In the genomic region with DNA sequence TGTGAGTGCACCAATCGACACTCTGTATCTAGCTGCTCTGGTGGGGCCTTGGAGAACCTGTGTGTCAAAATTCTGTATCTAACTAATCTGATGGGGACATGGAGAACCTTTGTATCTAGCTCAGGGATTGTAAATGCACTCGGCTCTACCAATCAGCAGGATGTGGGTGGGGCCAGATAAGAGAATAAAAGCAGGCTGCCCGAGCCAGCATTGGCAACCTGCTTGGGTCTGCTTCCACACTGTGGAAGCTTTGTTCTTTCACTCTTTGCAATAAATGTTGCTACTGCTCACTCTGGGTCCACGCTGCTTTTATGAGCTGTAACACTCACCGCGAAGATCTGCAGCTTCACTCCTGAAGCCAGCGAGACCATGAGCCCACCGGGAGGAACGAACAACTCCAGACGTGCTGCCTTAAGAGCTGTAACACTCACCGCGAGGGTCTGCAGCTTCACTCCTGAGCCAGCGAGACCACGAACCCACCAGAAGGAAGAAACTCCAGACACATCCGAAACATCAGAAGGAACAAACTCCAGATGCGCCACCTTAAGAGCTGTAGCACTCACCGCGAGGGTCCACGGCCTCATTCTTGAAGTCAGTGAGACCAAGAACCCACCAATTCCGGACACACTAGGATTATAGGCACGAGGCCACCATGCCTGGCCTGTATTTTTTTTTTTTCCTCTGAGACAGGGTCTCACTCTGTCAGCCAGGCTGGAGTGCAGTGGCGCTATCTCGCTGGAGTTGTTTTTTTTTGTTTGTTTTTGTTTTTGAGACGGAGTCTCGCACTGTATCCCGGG, we compare ENCODE assay signal across 8 cellular contexts. TPM values are rescaled to one million over a fixed set of nuclear protein-coding genes. Genes with fewer than 3 reads are reported as not detected.
DNase-seq lines count a peak whose midpoint lies in the region; ATAC-seq, FAIRE-seq and TF ChIP-seq lines count a peak whose summit lies in the region.
"Not testable (repeated sequence)": the region's sequence is repeated elsewhere in the genome, so short reads cannot be mapped to it uniquely, and the experiment has no call there.

No MANE protein-coding gene starts in this region.

- not testable (repeated sequence) for H3K36me3 Mint-ChIP-seq in Caco-2 (ENCODE audit: insufficient read depth, unreplicated experiment); activated B cell treated with CpG ODN at 0.5 μM for 24 hours (ENCODE audit: low read depth); activated T-helper 1 cell treated with anti-CD3 and anti-CD28 coated beads, Interleukin-12 subunit alpha, Interleukin-12 subunit beta, Interleukin-2, Interleukin-4 antibody, amounts not matched to agents 30 ng/mL and 10 ng/mL and 1 ng/mL, durations not matched to agents 14 hours and 24 hours and 36 hours (ENCODE audit: low read depth)

- not testable (repeated sequence) for H3K9me3 ChIP-seq in Caco-2; K562 (replicated peaks; ENCODE audit: control insufficient read depth, insufficient read depth, low read depth, low read length); mucosa of descending colon; osteoblast (ENCODE audit: low read depth, low read length); transverse colon

- not testable (repeated sequence) for TF ChIP-seq CTCF in Caco-2 (IDR thresholded peaks at IDR 0.05; ENCODE audit: insufficient read depth in 1 of 2, low read depth in 1 of 2, low read length in 1 of 2, severe bottlenecking in 1 of 2, unreplicated experiment in 1 of 2); activated B cell treated with CpG ODN at 0.5 μM for 24 hours (IDR thresholded peaks at IDR 0.05); K562 (IDR thresholded peaks at IDR 0.05 in 2 of 3, conservative IDR thresholded peaks at IDR 0.05 in 1 of 3; ENCODE audit: insufficient read depth in 2 of 3, low read depth in 1 of 3, low read length in 3 of 3); mucosa of descending colon (IDR thresholded peaks at IDR 0.05); osteoblast (IDR thresholded peaks at IDR 0.05; ENCODE audit: extremely low read depth, low read depth, low read length); transverse colon (IDR thresholded peaks at IDR 0.05)

- not testable (repeated sequence) for H3K79me2 ChIP-seq in K562 (ENCODE audit: control insufficient read depth, insufficient read depth, low read length); osteoblast (ENCODE audit: insufficient read depth, low read length)

- in situ Hi-C loops in K562 (cut with MboI) (loop anchor here (10.0 kb wide), 1 partner anchor 356 kb away; no protein-coding TSS in a partner anchor), transverse colon (cut with MboI; ENCODE audit: low pct_ligation_motif_present in 1 of 4, low pct_unique_long_range_greater_than_20kb in 1 of 4, low sequenced_read_pairs in 3 of 4) (loop anchor here in 3 of 4 donors (25.0 kb wide), 2 partner anchors 138 to 363 kb away; a partner anchor contains a TSS)

- FAIRE-seq in K562 (lab: Jason Lieb, UNC) = not testable (repeated sequence)

- not testable (repeated sequence) for H3K27me3 Mint-ChIP-seq in Caco-2 (ENCODE audit: insufficient read depth, unreplicated experiment); activated B cell treated with CpG ODN at 0.5 μM for 24 hours; activated T-helper 1 cell treated with anti-CD3 and anti-CD28 coated beads, Interleukin-12 subunit alpha, Interleukin-12 subunit beta, Interleukin-2, Interleukin-4 antibody, amounts not matched to agents 30 ng/mL and 10 ng/mL and 1 ng/mL, durations not matched to agents 14 hours and 24 hours and 36 hours (ENCODE audit: insufficient read depth)

- H3K4me2 ChIP-seq in K562 (ENCODE audit: insufficient read depth, low read length); osteoblast (ENCODE audit: insufficient read depth, low read length): not testable (repeated sequence)

- not testable (repeated sequence) for H3K9me1 ChIP-seq in K562 (ENCODE audit: control insufficient read depth, insufficient read depth, low read length)

- CTCF ChIA-PET in Caco-2 (lab: Charles Lee) = interaction anchor here (0.9 kb wide), 1 partner anchor 25 kb away, joined by 3 read pairs; no protein-coding TSS in a partner anchor
- CTCF ChIA-PET in activated B cell treated with CpG ODN at 0.5 μM for 24 hours (lab: Charles Lee) = interaction anchor here (0.9 kb wide), 1 partner anchor 25 kb away, joined by 4 read pairs; no protein-coding TSS in a partner anchor
- CTCF ChIA-PET in K562 (lab: Yijun Ruan, JAX; ENCODE audit: low intra/inter-chr PET ratio) = not testable (repeated sequence)

- H3K36me3 ChIP-seq in Caco-2 (ENCODE audit: control insufficient read depth, insufficient read depth, low read length); K562 (ENCODE audit: control insufficient read depth, insufficient read depth, low read length); mucosa of descending colon (ENCODE audit: low read depth); osteoblast (ENCODE audit: insufficient read depth, low read length); transverse colon: not testable (repeated sequence)

- TF ChIP-seq RAD21 in K562 (CRISPR knock-in tag; conservative IDR thresholded peaks at IDR 0.05 in 1 of 2, IDR thresholded peaks at IDR 0.05 in 1 of 2) = not testable (repeated sequence)

- not testable (repeated sequence) for H2AFZ ChIP-seq in K562 (ENCODE audit: low read depth, low read length); osteoblast (ENCODE audit: low read length)

- not testable (repeated sequence) for TF ChIP-seq POLR2A in K562 (conservative IDR thresholded peaks at IDR 0.05); transverse colon (IDR thresholded peaks at IDR 0.05)

- not testable (repeated sequence) for ATAC-seq in activated B cell treated with CpG ODN at 0.5 μM for 24 hours (ENCODE audit: low read depth); K562; mucosa of descending colon

- 51% methylated on average over 9 of the region's 26 CpGs for WGBS in K562 (ENCODE audit: insufficient coverage, low coverage, missing lambda C conversion rate)
- 74% methylated on average over 26 of the region's 26 CpGs; no CpG with 5 or more reads in 1 of the 2 donors for WGBS in transverse colon (ENCODE audit: low coverage in 1 of 2), 2 donors

- not testable (repeated sequence) for H3K9ac ChIP-seq in K562 (ENCODE audit: insufficient read depth in 1 of 2, low read depth in 2 of 2, low read length in 2 of 2)

- not testable (repeated sequence) for H3K4me1 ChIP-seq in Caco-2; K562 (replicated peaks in 1 of 2; ENCODE audit: control insufficient read depth in 2 of 2, insufficient read depth in 2 of 2, low read length in 2 of 2); mucosa of descending colon (ENCODE audit: low read depth); osteoblast (ENCODE audit: insufficient read depth, low read length); transverse colon

- peak overlapping the region; percentile 17 for H3K4me3 ChIP-seq in Caco-2 (ENCODE audit: low read depth, low read length)
- H3K4me3 ChIP-seq in K562, mucosa of descending colon, transverse colon: not testable (repeated sequence)
- peak overlapping the region; percentile 28 for H3K4me3 ChIP-seq in osteoblast (ENCODE audit: insufficient read depth, low read length)

- not testable (repeated sequence) for H3K4me1 Mint-ChIP-seq in Caco-2 (ENCODE audit: low read depth, unreplicated experiment); activated B cell treated with CpG ODN at 0.5 μM for 24 hours; activated T-helper 1 cell treated with anti-CD3 and anti-CD28 coated beads, Interleukin-12 subunit alpha, Interleukin-12 subunit beta, Interleukin-2, Interleukin-4 antibody, amounts not matched to agents 30 ng/mL and 10 ng/mL and 1 ng/mL, durations not matched to agents 14 hours and 24 hours and 36 hours (ENCODE audit: low read depth)

- not testable (repeated sequence) for TF ChIP-seq EP300 in K562 (IDR thresholded peaks at IDR 0.05; ENCODE audit: low read length); transverse colon (IDR thresholded peaks at IDR 0.05; ENCODE audit: low read depth)

- H3K4me3 Mint-ChIP-seq in Caco-2 (ENCODE audit: unreplicated experiment) = peak overlapping the region; percentile 70
- H3K4me3 Mint-ChIP-seq in activated B cell treated with CpG ODN at 0.5 μM for 24 hours = peak overlapping the region; percentile 32
- H3K4me3 Mint-ChIP-seq in activated T-helper 1 cell treated with anti-CD3 and anti-CD28 coated beads, Interleukin-12 subunit alpha, Interleukin-12 subunit beta, Interleukin-2, Interleukin-4 antibody, amounts not matched to agents 30 ng/mL and 10 ng/mL and 1 ng/mL, durations not matched to agents 14 hours and 24 hours and 36 hours = peak overlapping the region; percentile 40

- H3K27ac Mint-ChIP-seq in Caco-2 (ENCODE audit: unreplicated experiment); activated B cell treated with CpG ODN at 0.5 μM for 24 hours; activated T-helper 1 cell treated with anti-CD3 and anti-CD28 coated beads, Interleukin-12 subunit alpha, Interleukin-12 subunit beta, Interleukin-2, Interleukin-4 antibody, amounts not matched to agents 30 ng/mL and 10 ng/mL and 1 ng/mL, durations not matched to agents 14 hours and 24 hours and 36 hours: not testable (repeated sequence)

- H3K27ac ChIP-seq in K562 (ENCODE audit: extremely low read depth, low read depth, low read length); osteoblast (ENCODE audit: low read depth, low read length); transverse colon: not testable (repeated sequence)

- POLR2A ChIA-PET in Caco-2 (lab: Charles Lee) (interaction anchor here (0.6 kb wide), 1 partner anchor 396 kb away, joined by 3 read pairs; no protein-coding TSS in a partner anchor), activated B cell treated with CpG ODN at 0.5 μM for 24 hours (lab: Charles Lee) (interaction anchor here (0.7 kb wide), 1 partner anchor 25 kb away, joined by 3 read pairs; no protein-coding TSS in a partner anchor)
- POLR2A ChIA-PET in K562 (lab: Yijun Ruan, JAX) = not testable (repeated sequence)

- H3K27me3 ChIP-seq in Caco-2 (replicated peaks; ENCODE audit: control insufficient read depth, insufficient read depth, low read length); K562 (ENCODE audit: control insufficient read depth in 2 of 2, insufficient read depth in 2 of 2, low read length in 2 of 2); osteoblast (ENCODE audit: insufficient read depth, low read length); transverse colon: not testable (repeated sequence)

- H4K20me1 ChIP-seq in K562 (replicated peaks; ENCODE audit: control insufficient read depth, insufficient read depth, low read length); osteoblast (ENCODE audit: insufficient read depth, low read length): not testable (repeated sequence)

- not testable (repeated sequence) for BruUV-seq in Caco-2 (replicated peaks; lab: Mats Ljungman, UMichigan); K562 (replicated peaks; lab: Mats Ljungman, UMichigan)

- intact Hi-C loops in Caco-2 (cut with micrococcal nuclease; ENCODE audit: unreplicated experiment); mucosa of descending colon (cut with DNase I, micrococcal nuclease): not testable (repeated sequence)
- intact Hi-C loops in activated B cell treated with CpG ODN at 0.5 μM for 24 hours (cut with micrococcal nuclease) = loop anchor here (5.0 to 10.0 kb wide), 3 partner anchors 96 to 417 kb away; a partner anchor contains a TSS
- intact Hi-C loops in activated T-helper 1 cell treated with anti-CD3 and anti-CD28 coated beads, Interleukin-12 subunit alpha, Interleukin-12 subunit beta, Interleukin-2, Interleukin-4 antibody, amounts not matched to agents 30 ng/mL and 10 ng/mL and 1 ng/mL, durations not matched to agents 14 hours and 24 hours and 36 hours (cut with micrococcal nuclease) = loop anchor here (5.0 to 10.0 kb wide), 2 partner anchors 38 to 386 kb away; a partner anchor contains a TSS
- intact Hi-C loops in K562 (cut with micrococcal nuclease) = loop anchor here (10.0 kb wide), 1 partner anchor 356 kb away; no protein-coding TSS in a partner anchor
- intact Hi-C loops in transverse colon (cut with DNase I; ENCODE audit: low total_unique reads) = loop anchor here (10.0 kb wide), 1 partner anchor 104 kb away; no protein-coding TSS in a partner anchor

- DNase-seq in Caco-2 (peak; percentile 26 to 38), RPMI7951 (ENCODE audit: low read depth) (peak; percentile 53), mucosa of descending colon (peak in 2 of 3 donors; percentile 24 to 25), transverse colon (peak; percentile 10)
- not testable (repeated sequence) for DNase-seq in activated B cell treated with CpG ODN at 0.5 μM for 24 hours; activated T-helper 1 cell treated with anti-CD3 and anti-CD28 coated beads, Interleukin-12 subunit alpha, Interleukin-12 subunit beta, Interleukin-2, Interleukin-4 antibody, amounts not matched to agents 30 ng/mL and 10 ng/mL and 1 ng/mL, durations not matched to agents 14 hours and 24 hours and 36 hours (ENCODE audit: low spot score); K562 (ENCODE audit: extremely low read depth in 1 of 4, low spot score in 3 of 4); osteoblast (ENCODE audit: insufficient read length, low spot score, missing footprints)

- not testable (repeated sequence) for H3K9me3 Mint-ChIP-seq in Caco-2 (ENCODE audit: unreplicated experiment); activated B cell treated with CpG ODN at 0.5 μM for 24 hours; activated T-helper 1 cell treated with anti-CD3 and anti-CD28 coated beads, Interleukin-12 subunit alpha, Interleukin-12 subunit beta, Interleukin-2, Interleukin-4 antibody, amounts not matched to agents 30 ng/mL and 10 ng/mL and 1 ng/mL, durations not matched to agents 14 hours and 24 hours and 36 hours

RNA-seq across cellular contexts. Expression of a gene that starts 4.0 kb away (rescaled TPM):
- 240 and 270 TPM in 2 replicates for total RNA-seq in Caco-2 (2022)
- total RNA-seq in RPMI7951 (2014; rRNA removed; shearing (Covaris generic)) = 207 and 214 TPM in 2 replicates
- total RNA-seq in activated B cell treated with CpG ODN at 0.5 μM for 24 hours = 281 and 314 TPM in 2 replicates
- total RNA-seq in activated T-helper 1 cell treated with anti-CD3 and anti-CD28 coated beads, Interleukin-12 subunit alpha, Interleukin-12 subunit beta, Interleukin-2, Interleukin-4 antibody, amounts not matched to agents 30 ng/mL and 10 ng/mL and 1 ng/mL, durations not matched to agents 14 hours and 24 hours and 36 hours = 191 and 194 TPM in 2 replicates
- total RNA-seq in K562 (2011; cell fraction: chromatin; rRNA removed; ENCODE audit: low replicate concordance) = 200 and 407 TPM in 2 replicates
- total RNA-seq in K562 (2011; cell fraction: nucleolus; rRNA removed) = 127 and 141 TPM in 2 replicates
- 216 and 294 TPM in 2 replicates for total RNA-seq in K562 (2011; cell fraction: nucleoplasm; rRNA removed)
- total RNA-seq in K562 (2014; rRNA removed) = 243 and 256 TPM in 2 replicates
- total RNA-seq in K562 (2014; rRNA removed; fragmentation: Illumina TruSeq; extraction: Trizol) = 439 and 497 TPM in 2 replicates
- 354 and 375 TPM in 2 replicates for total RNA-seq in K562 (2015; rRNA removed; fragmentation: Illumina TruSeq; extraction: Trizol)
- 313 and 344 TPM in 2 replicates for total RNA-seq in K562 (2021)
- 206 and 228 TPM in 2 replicates for polyA plus RNA-seq in K562 (2011; rRNA removed)
- 123 and 178 TPM in 2 replicates for polyA plus RNA-seq in K562 (2011; cell fraction: cytosol; rRNA removed)
- 185 and 235 TPM in 2 replicates for polyA plus RNA-seq in K562 (2011; cell fraction: nucleus; rRNA removed)
- 218 and 304 TPM in 2 replicates for polyA plus RNA-seq in K562 (2012)
- 289 and 316 TPM in 2 replicates for polyA plus RNA-seq in K562 (2014; fragmentation: Illumina TruSeq; extraction: Trizol)
- 100 to 1,000 TPM; 148 to 192 TPM for polyA plus RNA-seq in K562 (2014; fragmentation: Nextera tagmentation; extraction: Ambion mirVana)
- polyA plus RNA-seq in K562 (2014; rRNA removed) = 275 and 280 TPM in 2 replicates
- 294 and 397 TPM in 2 replicates for polyA minus RNA-seq in K562 (2011; rRNA and poly(A)+ RNA removed)
- polyA minus RNA-seq in K562 (2011; cell fraction: cytosol; rRNA and poly(A)+ RNA removed) = 263 and 330 TPM in 2 replicates
- 68.8 and 126 TPM in 2 replicates for polyA minus RNA-seq in K562 (2011; cell fraction: nucleus; rRNA and poly(A)+ RNA removed)
- total RNA-seq in mucosa of descending colon = 100 to 1,000 TPM; 113 to 157 (median 136) TPM
- 374 and 474 TPM in 2 replicates for total RNA-seq in osteoblast
- 100 to 1,000 TPM in 1 of 4 donors, 10 to 100 TPM in 3; 50.5 to 129 (median 80.5) TPM for total RNA-seq in transverse colon

RNA-seq across cellular contexts. Expression of a gene that starts 23.7 kb away (rescaled TPM):
- total RNA-seq in Caco-2 (2022) = 7.1 and 7.4 TPM in 2 replicates
- 12.8 and 14.7 TPM in 2 replicates for total RNA-seq in RPMI7951 (2014; rRNA removed; shearing (Covaris generic))
- total RNA-seq in activated B cell treated with CpG ODN at 0.5 μM for 24 hours = 7.3 and 8.1 TPM in 2 replicates
- 10.2 and 10.3 TPM in 2 replicates for total RNA-seq in activated T-helper 1 cell treated with anti-CD3 and anti-CD28 coated beads, Interleukin-12 subunit alpha, Interleukin-12 subunit beta, Interleukin-2, Interleukin-4 antibody, amounts not matched to agents 30 ng/mL and 10 ng/mL and 1 ng/mL, durations not matched to agents 14 hours and 24 hours and 36 hours
- total RNA-seq in K562 (2011; cell fraction: chromatin; rRNA removed; ENCODE audit: low replicate concordance) = 15.2 and 27.2 TPM in 2 replicates
- 8.3 and 9.1 TPM in 2 replicates for total RNA-seq in K562 (2011; cell fraction: nucleolus; rRNA removed)
- total RNA-seq in K562 (2011; cell fraction: nucleoplasm; rRNA removed) = 13.7 and 21.4 TPM in 2 replicates
- 6.4 and 6.7 TPM in 2 replicates for total RNA-seq in K562 (2014; rRNA removed)
- 12.4 and 14.6 TPM in 2 replicates for total RNA-seq in K562 (2014; rRNA removed; fragmentation: Illumina TruSeq; extraction: Trizol)
- 10.1 and 10.9 TPM in 2 replicates for total RNA-seq in K562 (2015; rRNA removed; fragmentation: Illumina TruSeq; extraction: Trizol)
- 10.3 and 10.7 TPM in 2 replicates for total RNA-seq in K562 (2021)
- polyA plus RNA-seq in K562 (2011; rRNA removed) = 11.4 and 11.8 TPM in 2 replicates
- 2.4 and 6.5 TPM in 2 replicates for polyA plus RNA-seq in K562 (2011; cell fraction: cytosol; rRNA removed)
- 6.7 and 9.2 TPM in 2 replicates for polyA plus RNA-seq in K562 (2011; cell fraction: nucleus; rRNA removed)
- 5.4 and 5.5 TPM in 2 replicates for polyA plus RNA-seq in K562 (2012)
- 6.5 and 7.6 TPM in 2 replicates for polyA plus RNA-seq in K562 (2014; fragmentation: Illumina TruSeq; extraction: Trizol)
- polyA plus RNA-seq in K562 (2014; fragmentation: Nextera tagmentation; extraction: Ambion mirVana) = 1 to 10 TPM; 3.0 to 3.2 TPM
- polyA plus RNA-seq in K562 (2014; rRNA removed) = 6.7 and 7.3 TPM in 2 replicates
- polyA minus RNA-seq in K562 (2011; rRNA and poly(A)+ RNA removed) = 27.3 and 27.8 TPM in 2 replicates
- 6.6 and 10.5 TPM in 2 replicates for polyA minus RNA-seq in K562 (2011; cell fraction: cytosol; rRNA and poly(A)+ RNA removed)
- polyA minus RNA-seq in K562 (2011; cell fraction: nucleus; rRNA and poly(A)+ RNA removed) = 6.6 and 10.9 TPM in 2 replicates
- total RNA-seq in mucosa of descending colon = 1 to 10 TPM; 3.3 to 9.7 (median 3.4) TPM
- 8.3 and 8.7 TPM in 2 replicates for total RNA-seq in osteoblast
- 1 to 10 TPM in 3 of 4 donors, under 1 TPM in 1; 0.60 to 6.7 (median 5.3) TPM for total RNA-seq in transverse colon
